In the genomic region with DNA sequence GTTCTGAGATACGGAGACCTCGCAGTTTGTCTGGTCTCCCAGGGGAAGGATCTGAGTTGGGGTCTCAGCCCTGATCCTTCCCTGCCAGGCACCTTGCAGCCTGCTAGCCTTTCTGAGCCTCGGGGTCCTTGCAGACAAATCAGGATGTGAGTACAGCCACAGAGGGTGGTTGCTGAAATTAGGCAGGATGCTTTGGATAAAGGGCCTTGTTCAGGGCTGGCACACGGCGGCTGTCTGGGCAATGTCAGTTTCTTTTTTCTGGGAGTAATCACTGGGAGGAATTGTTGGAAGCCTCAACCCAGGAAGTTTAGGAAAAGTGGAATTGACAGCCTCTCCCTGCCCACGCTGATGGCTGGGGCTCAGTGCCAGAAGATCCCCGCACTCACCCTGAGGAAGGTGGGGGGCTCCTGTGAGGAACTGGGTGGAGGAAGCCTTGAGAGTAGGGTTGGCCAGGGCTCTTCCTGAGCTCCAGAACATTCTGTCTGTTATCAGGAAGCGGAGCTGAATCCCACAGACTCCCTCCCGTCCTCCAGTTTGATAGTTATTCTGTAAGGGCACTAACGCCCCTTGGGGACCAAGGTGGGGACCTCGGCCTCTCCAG, we compare ENCODE assay signal across 21 cellular contexts. TPM values are rescaled to one million over a fixed set of nuclear protein-coding genes. Genes with fewer than 3 reads are reported as not detected.
DNase-seq lines count a peak whose midpoint lies in the region; ATAC-seq, FAIRE-seq and TF ChIP-seq lines count a peak whose summit lies in the region.
"Had no signal": no experiment of that assay in that cellular context is flagged by ENCODE, and none has a peak within 500 bp of the region (broad histone marks: within the 10 kb centered on the region; RNA-seq: fewer than 3 reads in every experiment).

No MANE protein-coding gene starts in this region.

- H3K4me1 ChIP-seq in spleen, result peaks cover 27 to 85% (median 64%) of the 10 kb centered on the region in 6 donors
- H3K4me1 ChIP-seq: body of pancreas had no signal

- peak overlapping the region in 7 of 8 donors; percentile 18 to 87 (median 66) for H3K27ac ChIP-seq in spleen
- H3K27ac ChIP-seq: body of pancreas had no signal

- no peak for ATAC-seq in T-helper 17 cell
- ATAC-seq in left ventricle myocardium superior, result peak; percentile 42
- no peak for ATAC-seq in omental fat pad (ENCODE audit: low FRiP score)
- ATAC-seq: body of pancreas, GM23338 had no signal

- peaks cover 36 to 79% (median 69%) of the 10 kb centered on the region in 3 donors for H3K4me1 Mint-ChIP-seq in IgD-negative memory B cell
- H3K4me1 Mint-ChIP-seq in T-helper 17 cell, result peaks cover 30% of the 10 kb centered on the region

- no peaks in the 10 kb centered on the region for H3K27me3 ChIP-seq in spleen (replicated peaks in 1 of 7)
- H3K27me3 ChIP-seq: body of pancreas, thyroid gland had no signal

- no peak for DNase-seq in T-helper 17 cell
- DNase-seq in left ventricle myocardium superior, result no peak
- no peak for DNase-seq in spleen
- DNase-seq in stimulated activated naive CD4-positive, alpha-beta T cell treated with Interleukin-2 at 50 U/mL for 16 hours (lab: John Stamatoyannopoulos, UW), result no peak
- DNase-seq in frontal cortex (ENCODE audit: low spot score in 2 of 2), result no peak
- DNase-seq in omental fat pad (ENCODE audit: low spot score), result no peak
- no peak for DNase-seq in H4 (ENCODE audit: low spot score)
- DNase-seq: activated CD4-positive, CD25-positive, alpha-beta regulatory T cell treated with anti-CD3 and anti-CD28 coated beads, Interleukin-2, amount 50 U/mL, for 72 hours; activated CD8-positive, alpha-beta memory T cell treated with anti-CD3 and anti-CD28 coated beads, Interleukin-2, amount 50 U/mL, for 4 hours; body of pancreas; erythroblast; glutamatergic neuron; islet precursor cell; NCI-H187 treated with DMSO at 0.1 percent for 48 hours; NCI-H446 treated with DMSO at 0.1 percent for 48 hours; stimulated activated CD4-positive, alpha-beta T cell treated with anti-CD3 and anti-CD28 coated beads, Interleukin-2, amount 100 ng/mL, for 48 hours; thyroid gland had no signal

- H3K9me3 ChIP-seq in T-helper 17 cell (ENCODE audit: control insufficient read depth, low read length, poor library complexity, severe bottlenecking) (no peaks in the 10 kb centered on the region), spleen (no peaks in the 10 kb centered on the region)
- H3K9me3 ChIP-seq: body of pancreas, thyroid gland had no signal

- H3K36me3 Mint-ChIP-seq in IgD-negative memory B cell (peaks cover 17% of the 10 kb centered on the region), T-helper 17 cell (ENCODE audit: low read depth) (peaks cover 8% of the 10 kb centered on the region)

- no peak for TF ChIP-seq POLR2A in spleen (IDR thresholded peaks at IDR 0.05)

- H3K27ac Mint-ChIP-seq in IgD-negative memory B cell (peak overlapping the region; percentile 95 to 98 (median 97)), T-helper 17 cell (peak overlapping the region; percentile 97)
- H3K27ac Mint-ChIP-seq: dendritic cell treated with granulocyte-macrophage colony-stimulating factor and Interleukin-4, amounts not matched to agents 40 ng/mL and 50 ng/mL, for 4 days; GM23338 had no signal

- peak overlapping the region in 3 of 4 donors; percentile 40 to 78 (median 78) for H3K4me3 Mint-ChIP-seq in IgD-negative memory B cell
- H3K4me3 Mint-ChIP-seq in T-helper 17 cell, result no peak overlapping the region
- H3K4me3 Mint-ChIP-seq: dendritic cell treated with granulocyte-macrophage colony-stimulating factor and Interleukin-4, amounts not matched to agents 40 ng/mL and 50 ng/mL, for 4 days; GM23338 had no signal

- WGBS in spleen, 5 donors, result 54 to 75% (median 64%) methylated on average over 9 to 11 of the region's 11 CpGs

- no peak overlapping the region for H3K4me3 ChIP-seq in spleen
- H3K4me3 ChIP-seq: body of pancreas, GM23338, thyroid gland had no signal

- no peaks in the 10 kb centered on the region for H3K9me3 Mint-ChIP-seq in IgD-negative memory B cell
- H3K9me3 Mint-ChIP-seq: activated naive CD4-positive, alpha-beta T cell treated with anti-CD3 and anti-CD28 coated beads, Interleukin-2, amount 50 U/mL, for 24 hours; dendritic cell treated with granulocyte-macrophage colony-stimulating factor and Interleukin-4, amounts not matched to agents 40 ng/mL and 50 ng/mL, for 4 days; GM23338 had no signal

- intact Hi-C loops in left ventricle myocardium superior (cut with micrococcal nuclease), result no loop called here
- intact Hi-C loops in spleen (cut with DNase I; ENCODE audit: low total_unique reads), result loop anchor here (5.0 kb wide), 1 partner anchor 36 kb away; the partner anchor contains the start of gene CD82

- FAIRE-seq in frontal cortex (lab: Jason Lieb, UNC), result no peak

- TF ChIP-seq CTCF in spleen (IDR thresholded peaks at IDR 0.05 in 8 of 11, conservative IDR thresholded peaks at IDR 0.05 in 3 of 11), result no peak
- no peak for TF ChIP-seq CTCF in omental fat pad (IDR thresholded peaks at IDR 0.05)

- H3K27me3 Mint-ChIP-seq in IgD-negative memory B cell (no peaks in the 10 kb centered on the region), T-helper 17 cell (no peaks in the 10 kb centered on the region)
- H3K27me3 Mint-ChIP-seq: activated naive CD4-positive, alpha-beta T cell treated with anti-CD3 and anti-CD28 coated beads, Interleukin-2, amount 50 U/mL, for 24 hours; dendritic cell treated with granulocyte-macrophage colony-stimulating factor and Interleukin-4, amounts not matched to agents 40 ng/mL and 50 ng/mL, for 4 days had no signal

- H3K36me3 ChIP-seq in spleen, result peaks cover 0 to 96% (median 10%) of the 10 kb centered on the region in 6 donors
- H3K36me3 ChIP-seq: thyroid gland had no signal

RNA-seq across cellular contexts. Expression of gene CD82, which starts 37.4 kb away (rescaled TPM):
- polyA plus RNA-seq in IgD-negative memory B cell (544 TPM), spleen (100 to 1,000 TPM in 1 of 3 donors, 10 to 100 TPM in 2; 27.8 to 111 (median 35.3) TPM)
- total RNA-seq in T-helper 17 cell (100 to 1,000 TPM; 112 to 146 TPM), left ventricle myocardium superior (58.0 TPM), spleen (100 to 1,000 TPM in 4 of 7 donors, 10 to 100 TPM in 3; 65.3 to 174 (median 125) TPM), frontal cortex (6.5 TPM), omental fat pad (10 to 100 TPM in 3 of 4 donors, 1 to 10 TPM in 1; 8.9 to 30.6 (median 20.3) TPM)
- 6.7 and 15.7 TPM in 2 replicates for total RNA-seq in H4 (2014; rRNA removed; shearing (Covaris generic))
